ENCODE assay signal across 9 cellular contexts in the genomic region with DNA sequence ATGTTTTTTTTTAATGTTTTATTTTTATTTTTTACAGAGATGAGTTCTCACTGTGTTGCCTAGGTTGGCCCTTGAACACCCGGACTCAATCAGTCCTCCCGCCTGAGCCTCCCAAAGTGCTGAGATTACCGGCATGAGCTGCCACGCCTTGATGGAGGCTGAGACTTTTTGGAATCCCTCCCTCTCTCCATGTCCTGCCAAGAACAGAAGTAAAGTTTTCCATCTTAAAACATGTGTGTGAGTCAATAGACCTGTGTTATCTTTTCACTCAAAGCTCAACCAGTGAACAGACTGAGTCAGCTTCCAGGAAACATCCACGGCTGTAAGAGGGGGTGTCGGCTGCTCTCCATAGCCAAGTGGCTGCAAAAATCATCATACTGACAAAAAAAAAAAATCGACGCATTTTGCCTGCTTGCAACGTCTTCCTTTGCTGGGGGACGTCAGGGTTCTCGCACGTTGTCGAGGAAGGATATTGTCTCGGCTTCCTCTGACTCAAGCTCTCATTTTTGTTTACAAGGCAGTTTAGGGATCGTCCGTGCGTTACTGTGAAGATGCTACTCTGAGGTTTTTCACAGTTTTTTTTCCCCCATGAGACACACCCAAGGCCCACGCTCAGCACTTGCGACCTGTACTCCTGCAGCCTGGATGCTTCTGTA. TPM values are rescaled to one million over a fixed set of nuclear protein-coding genes. Genes with fewer than 3 reads are reported as not detected.
A peak's percentile ranks its signal among the peaks of the same experiment; 100 is the strongest.
DNase-seq lines count a peak whose midpoint lies in the region; ATAC-seq and TF ChIP-seq lines count a peak whose summit lies in the region.
"Had no signal": no experiment of that assay in that cellular context is flagged by ENCODE, and none has a peak within 500 bp of the region (broad histone marks: within the 10 kb centered on the region; RNA-seq: fewer than 3 reads in every experiment).

No MANE protein-coding gene starts in this region.

- 52% methylated on average over 19 of the region's 19 CpGs for WGBS in right lobe of liver (ENCODE audit: insufficient coverage, low coverage, low lambda C conversion rate, missing lambda C conversion rate)
- WGBS in endodermal cell (ENCODE audit: insufficient coverage in 1 of 2, insufficient read length in 1 of 2), 2 experiments: 75 to 79% methylated on average over 17 to 19 of the region's 19 CpGs
- 49% methylated on average over 19 of the region's 19 CpGs for WGBS in prostate gland

- ATAC-seq in T-helper 17 cell (peak; percentile 85), right lobe of liver (peak; percentile 69 to 84 (median 74)), GM19452 (IDR thresholded peaks at IDR 0.05; ENCODE audit: unreplicated experiment) (no peak)

- intact Hi-C loops in right lobe of liver (cut with DNase I) (no loop called here), prostate gland (cut with DNase I) (no loop called here)

- H3K27ac ChIP-seq in right lobe of liver (peak overlapping the region in 1 of 3 donors; percentile 47), endodermal cell (ENCODE audit: low read depth, low read length) (no peak overlapping the region), prostate gland (no peak overlapping the region)

- H3K36me3 ChIP-seq in right lobe of liver (no peaks in the 10 kb centered on the region), endodermal cell (ENCODE audit: control insufficient read depth, insufficient read depth, low read length) (no peaks in the 10 kb centered on the region), prostate gland (no peaks in the 10 kb centered on the region)

- H3K27me3 ChIP-seq in right lobe of liver: no peaks in the 10 kb centered on the region
- H3K27me3 ChIP-seq in endodermal cell (ENCODE audit: control insufficient read depth, insufficient read depth, low read length, poor library complexity, severe bottlenecking): peaks cover 42% of the 10 kb centered on the region
- H3K27me3 ChIP-seq in prostate gland (replicated peaks; ENCODE audit: insufficient read depth): no peaks in the 10 kb centered on the region

- no peaks in the 10 kb centered on the region for H3K27me3 Mint-ChIP-seq in T-helper 17 cell
- H3K27me3 Mint-ChIP-seq in activated naive CD4-positive, alpha-beta T cell treated with anti-CD3 and anti-CD28 coated beads, Interleukin-2, amount 50 U/mL, for 24 hours: no peaks in the 10 kb centered on the region
- peaks cover 8% of the 10 kb centered on the region for H3K27me3 Mint-ChIP-seq in endodermal cell (ENCODE audit: insufficient read depth)

- H3K4me1 ChIP-seq in right lobe of liver (no peaks in the 10 kb centered on the region), endodermal cell (ENCODE audit: control insufficient read depth, insufficient read depth, low read length) (no peaks in the 10 kb centered on the region), prostate gland (replicated peaks) (no peaks in the 10 kb centered on the region)

- H3K9ac ChIP-seq in endodermal cell (ENCODE audit: extremely low read depth, low read length, poor library complexity, severe bottlenecking): no peak overlapping the region

- H3K4me3 Mint-ChIP-seq in T-helper 17 cell: peak overlapping the region; percentile 63
- peak overlapping the region; percentile 60 for H3K4me3 Mint-ChIP-seq in activated naive CD4-positive, alpha-beta T cell treated with anti-CD3 and anti-CD28 coated beads, Interleukin-2, amount 50 U/mL, for 24 hours
- no peak overlapping the region for H3K4me3 Mint-ChIP-seq in endodermal cell
- H3K4me3 Mint-ChIP-seq: neural crest cell had no signal

- no peak overlapping the region for H3K27ac Mint-ChIP-seq in T-helper 17 cell
- peak overlapping the region; percentile 73 for H3K27ac Mint-ChIP-seq in activated naive CD4-positive, alpha-beta T cell treated with anti-CD3 and anti-CD28 coated beads, Interleukin-2, amount 50 U/mL, for 24 hours
- no peak overlapping the region for H3K27ac Mint-ChIP-seq in endodermal cell

- H3K4me1 Mint-ChIP-seq in T-helper 17 cell (peaks cover 43% of the 10 kb centered on the region), endodermal cell (no peaks in the 10 kb centered on the region)
- H3K4me1 Mint-ChIP-seq in activated naive CD4-positive, alpha-beta T cell treated with anti-CD3 and anti-CD28 coated beads, Interleukin-2, amount 50 U/mL, for 24 hours: peaks cover 56% of the 10 kb centered on the region
- H3K4me1 Mint-ChIP-seq: neural crest cell had no signal

- peaks cover 5% of the 10 kb centered on the region for H3K36me3 Mint-ChIP-seq in T-helper 17 cell (ENCODE audit: low read depth)
- H3K36me3 Mint-ChIP-seq in activated naive CD4-positive, alpha-beta T cell treated with anti-CD3 and anti-CD28 coated beads, Interleukin-2, amount 50 U/mL, for 24 hours: peaks cover 8% of the 10 kb centered on the region
- no peaks in the 10 kb centered on the region for H3K36me3 Mint-ChIP-seq in endodermal cell (ENCODE audit: low read depth)

- TF ChIP-seq CTCF in right lobe of liver (IDR thresholded peaks at IDR 0.05): no peak
- no peak for TF ChIP-seq CTCF in endodermal cell (conservative IDR thresholded peaks at IDR 0.05)
- no peak for TF ChIP-seq CTCF in prostate gland (IDR thresholded peaks at IDR 0.05)

- peak in 2 of 3 donors; percentile 48 to 65 for DNase-seq in T-helper 17 cell
- DNase-seq in right lobe of liver: peak in 1 of 3 donors; percentile 35
- DNase-seq in stimulated activated naive CD4-positive, alpha-beta T cell (lab: John Stamatoyannopoulos, UW): peak; percentile 53 to 92 (median 72)
- DNase-seq in endodermal cell: no peak
- DNase-seq in prostate gland (ENCODE audit: low spot score): no peak
- no peak for DNase-seq in NCI-H510A (lab: John Stamatoyannopoulos, UW)

- TF ChIP-seq POLR2A in right lobe of liver (IDR thresholded peaks at IDR 0.05) (no peak), prostate gland (IDR thresholded peaks at IDR 0.05) (no peak)

- H3K4me3 ChIP-seq in right lobe of liver (no peak overlapping the region), endodermal cell (ENCODE audit: low read length) (no peak overlapping the region), prostate gland (no peak overlapping the region)

- H3K9me3 ChIP-seq in T-helper 17 cell (ENCODE audit: control insufficient read depth, low read length, poor library complexity, severe bottlenecking) (no peaks in the 10 kb centered on the region), right lobe of liver (no peaks in the 10 kb centered on the region), endodermal cell (ENCODE audit: control insufficient read depth, low read length) (peaks cover 4% of the 10 kb centered on the region), prostate gland (no peaks in the 10 kb centered on the region)

- no peaks in the 10 kb centered on the region for H3K9me3 Mint-ChIP-seq in activated naive CD4-positive, alpha-beta T cell treated with anti-CD3 and anti-CD28 coated beads, Interleukin-2, amount 50 U/mL, for 24 hours
- H3K9me3 Mint-ChIP-seq in endodermal cell: peaks cover 5% of the 10 kb centered on the region
- H3K9me3 Mint-ChIP-seq: neural crest cell had no signal

RNA-seq across cellular contexts. Expression of a gene that starts 10.0 kb away (rescaled TPM):
- total RNA-seq in T-helper 17 cell (10 to 100 TPM; 33.8 to 34.6 TPM), right lobe of liver (10 to 100 TPM; 12.5 to 27.3 (median 18.6) TPM), endodermal cell (10 to 100 TPM; 46.7 to 80.9 TPM), prostate gland (10 to 100 TPM; 43.1 to 44.2 TPM)
- polyA plus RNA-seq in endodermal cell (2013, experiment 1 of 2): 48.3 TPM
- polyA plus RNA-seq in endodermal cell (2013, experiment 2 of 2): 43.1 TPM

Comparison
In these comparisons a context has a peak if more than half of its experiments do, and no peak if none do; other contexts are left out.
1. DNase-seq: peak in T-helper 17 cell (2 of 3) and stimulated activated naive CD4-positive, alpha-beta T cell (6 of 6); none in endodermal cell (single experiment), prostate gland (single experiment) and NCI-H510A (single experiment).